In genomic region chr4:123418486-123418931, GRCh38 we compare ENCODE assay signal across 8 cellular contexts. TPM values are rescaled to one million over a fixed set of nuclear protein-coding genes. Genes with fewer than 3 reads are reported as not detected.
A peak's percentile ranks its signal among the peaks of the same experiment; 100 is the strongest.
DNase-seq lines count a peak whose midpoint lies in the region; ATAC-seq and TF ChIP-seq lines count a peak whose summit lies in the region.

No MANE protein-coding gene starts in this region.

- H3K4me3 ChIP-seq in AG10803 (ENCODE audit: low read length) (peak overlapping the region; percentile 5; the same call in 1 of the 2 replicates), iPS-20b (ENCODE audit: low read length) (peak overlapping the region; percentile 51), suprapubic skin (no peak overlapping the region)

- DNase-seq in AG10803 (ENCODE audit: low read depth), result peak; percentile 95
- peak; percentile 69 for DNase-seq in NCI-H2196 treated with DMSO at 0.1 percent for 48 hours (lab: John Stamatoyannopoulos, UW; ENCODE audit: unreplicated experiment)
- no peak for DNase-seq in activated naive CD8-positive, alpha-beta T cell treated with anti-CD3 and anti-CD28 coated beads for 36 hours
- no peak for DNase-seq in suprapubic skin (ENCODE audit: low spot score in 2 of 2)
- DNase-seq in cerebellar nuclear complex (lab: John Stamatoyannopoulos, UW), result no peak

- H3K27ac ChIP-seq in iPS-20b (ENCODE audit: low read length) (peak overlapping the region; percentile 70), suprapubic skin (peak overlapping the region; percentile 51)

- no peak for TF ChIP-seq EP300 in suprapubic skin (IDR thresholded peaks at IDR 0.05)

- H3K9me3 ChIP-seq in iPS-20b (ENCODE audit: insufficient read depth, low read depth, low read length) (no peaks in the 10 kb centered on the region), suprapubic skin (no peaks in the 10 kb centered on the region)

- peak overlapping the region; percentile 65 for H3K9ac ChIP-seq in iPS-20b (ENCODE audit: low read depth, low read length)

- H3K36me3 ChIP-seq in iPS-20b (ENCODE audit: insufficient read depth, low read depth, low read length), result no peaks in the 10 kb centered on the region
- no peaks in the 10 kb centered on the region for H3K36me3 ChIP-seq in suprapubic skin

- H3K27ac Mint-ChIP-seq in activated naive CD8-positive, alpha-beta T cell treated with anti-CD3 and anti-CD28 coated beads for 36 hours, result peak overlapping the region; percentile 98

- H3K4me1 ChIP-seq in iPS-20b (ENCODE audit: insufficient read depth, low read length), result peaks cover 32% of the 10 kb centered on the region
- H3K4me1 ChIP-seq in suprapubic skin, result peaks cover 8% of the 10 kb centered on the region

- H3K36me3 Mint-ChIP-seq in activated naive CD8-positive, alpha-beta T cell treated with anti-CD3 and anti-CD28 coated beads for 36 hours, result no peaks in the 10 kb centered on the region

- H3K27me3 ChIP-seq in iPS-20b (ENCODE audit: insufficient read depth, low read length), result no peaks in the 10 kb centered on the region
- no peaks in the 10 kb centered on the region for H3K27me3 ChIP-seq in suprapubic skin

- H3K27me3 Mint-ChIP-seq in activated naive CD8-positive, alpha-beta T cell treated with anti-CD3 and anti-CD28 coated beads for 36 hours, result no peaks in the 10 kb centered on the region

- TF ChIP-seq CTCF in AG10803 (conservative IDR thresholded peaks at IDR 0.05; ENCODE audit: low read length) (no peak), suprapubic skin (IDR thresholded peaks at IDR 0.05) (no peak)

- no peaks in the 10 kb centered on the region for H3K9me3 Mint-ChIP-seq in activated naive CD8-positive, alpha-beta T cell treated with anti-CD3 and anti-CD28 coated beads for 36 hours

- peak overlapping the region; percentile 19 for H3K4me3 Mint-ChIP-seq in activated naive CD8-positive, alpha-beta T cell treated with anti-CD3 and anti-CD28 coated beads for 36 hours

- 48% methylated on average over 1 of the region's 1 CpG for WGBS in suprapubic skin

- no peak for TF ChIP-seq POLR2A in suprapubic skin (IDR thresholded peaks at IDR 0.05)

- H3K4me1 Mint-ChIP-seq in activated naive CD8-positive, alpha-beta T cell treated with anti-CD3 and anti-CD28 coated beads for 36 hours, result peaks cover 74% of the 10 kb centered on the region

- ATAC-seq in GM19043 (IDR thresholded peaks at IDR 0.05; ENCODE audit: low read depth, unreplicated experiment), result peak; percentile 84
- peak; percentile 75 for ATAC-seq in HG03175 (IDR thresholded peaks at IDR 0.05; ENCODE audit: unreplicated experiment)

RNA-seq across cellular contexts. Expression of gene SPRY1, which starts 21.9 kb away (rescaled TPM):
- 10 to 100 TPM; 91.1 to 93.0 TPM for total RNA-seq in activated naive CD8-positive, alpha-beta T cell treated with anti-CD3 and anti-CD28 coated beads for 36 hours
- 100 to 1,000 TPM; 113 to 381 (median 206) TPM for total RNA-seq in suprapubic skin

Comparison
In these comparisons a context has a peak if more than half of its experiments do, and no peak if none do; other contexts are left out.
1. DNase-seq: peak in AG10803 (single experiment) and NCI-H2196 treated with DMSO at 0.1 percent for 48 hours (single experiment); none in activated naive CD8-positive, alpha-beta T cell treated with anti-CD3 and anti-CD28 coated beads for 36 hours (single experiment), suprapubic skin (0 of 2) and cerebellar nuclear complex (0 of 2).